8 cellular contexts compared by ENCODE assay signal in the genomic region with DNA sequence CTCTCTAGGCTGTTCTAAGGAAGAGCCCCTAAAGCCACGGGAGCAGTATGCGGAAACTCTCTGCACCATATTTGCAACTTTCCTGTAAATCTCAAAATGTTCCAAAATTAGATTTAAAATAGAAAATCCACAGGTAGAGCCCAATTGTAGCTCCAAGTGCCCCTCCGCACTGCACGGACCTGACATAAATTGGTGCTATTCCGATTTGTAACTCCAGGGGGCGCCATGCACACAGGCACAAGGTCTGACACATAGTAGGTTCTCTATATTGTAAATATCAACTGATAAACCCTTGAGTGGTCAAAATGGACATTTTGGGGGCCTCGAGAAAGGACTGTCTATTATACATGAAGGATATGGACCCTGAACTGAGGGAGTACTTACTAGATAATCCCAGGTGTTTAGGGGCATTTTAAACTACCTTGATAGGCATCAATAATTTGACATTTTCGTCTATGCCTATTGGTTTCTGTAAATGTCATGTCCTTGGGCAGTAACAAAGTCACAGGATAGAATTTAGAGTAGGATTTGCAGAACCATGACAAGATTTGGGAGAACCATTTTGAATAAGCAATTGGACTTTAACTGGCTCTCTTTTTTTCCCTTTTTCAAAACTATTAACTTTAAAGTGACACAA.
DNase-seq lines count a peak whose midpoint lies in the region; ATAC-seq and TF ChIP-seq lines count a peak whose summit lies in the region.

No MANE protein-coding gene starts in this region.

- peak; percentile 84 for TF ChIP-seq CTCF in RWPE1 (conservative IDR thresholded peaks at IDR 0.05; ENCODE audit: low read depth)

- DNase-seq in NCI-H1694 treated with DMSO at 0.1 percent for 48 hours (lab: John Stamatoyannopoulos, UW) (peak; percentile 8), NCI-H1694 (lab: John Stamatoyannopoulos, UW) (no peak), RWPE1 (ENCODE audit: low spot score) (peak; percentile 14), iris pigment epithelial cell (ENCODE audit: low read depth) (peak; percentile 12), DMS79 (lab: John Stamatoyannopoulos, UW) (no peak)
- DNase-seq in activated naive CD4-positive, alpha-beta T cell treated with anti-CD3 and anti-CD28 coated beads, Interleukin-2, amount 10 ng/mL, durations not matched to agents 7 days and 5 days: peak; percentile 64
- peak; percentile 5 to 21 (median 6) for DNase-seq in stimulated activated CD4-positive, alpha-beta T cell treated with anti-CD3 and anti-CD28 coated beads, TNF-alpha, amount 100 ng/mL, for 1 hour (ENCODE audit: low read depth in 3 of 3, low spot score in 1 of 3)

- H3K27me3 Mint-ChIP-seq in activated naive CD4-positive, alpha-beta T cell treated with anti-CD3 and anti-CD28 coated beads, Interleukin-2, amount 10 ng/mL, durations not matched to agents 7 days and 5 days: peaks cover 39% of the 10 kb centered on the region

- CTCF ChIA-PET in RWPE1 (lab: Yijun Ruan, JAX): interaction anchor here (0.5 to 1.0 kb wide), 17 partner anchors 10 to 1849 kb away, joined by 3 to 14 read pairs (median 4); partner anchors contain the start of gene RAD51D
- CTCF ChIA-PET in activated naive CD4-positive, alpha-beta T cell treated with anti-CD3 and anti-CD28 coated beads, Interleukin-2, amount 10 ng/mL, durations not matched to agents 7 days and 5 days (lab: Charles Lee): interaction anchor here (0.6 to 1.6 kb wide), 25 partner anchors 9 to 578 kb away, joined by 3 to 13 read pairs (median 3); partner anchors contain the start of genes FNDC8 and RAD51D

- no peak for ATAC-seq in HG03175 (IDR thresholded peaks at IDR 0.05; ENCODE audit: unreplicated experiment)

- no peaks in the 10 kb centered on the region for H3K4me1 Mint-ChIP-seq in activated naive CD4-positive, alpha-beta T cell treated with anti-CD3 and anti-CD28 coated beads, Interleukin-2, amount 10 ng/mL, durations not matched to agents 7 days and 5 days

- H3K27ac ChIP-seq in RWPE1: no peak overlapping the region

- no peaks in the 10 kb centered on the region for H3K36me3 Mint-ChIP-seq in activated naive CD4-positive, alpha-beta T cell treated with anti-CD3 and anti-CD28 coated beads, Interleukin-2, amount 10 ng/mL, durations not matched to agents 7 days and 5 days

- no peak overlapping the region for H3K4me3 Mint-ChIP-seq in activated naive CD4-positive, alpha-beta T cell treated with anti-CD3 and anti-CD28 coated beads, Interleukin-2, amount 10 ng/mL, durations not matched to agents 7 days and 5 days

- H3K9me3 Mint-ChIP-seq in activated naive CD4-positive, alpha-beta T cell treated with anti-CD3 and anti-CD28 coated beads, Interleukin-2, amount 10 ng/mL, durations not matched to agents 7 days and 5 days: no peaks in the 10 kb centered on the region

- H3K27ac Mint-ChIP-seq in activated naive CD4-positive, alpha-beta T cell treated with anti-CD3 and anti-CD28 coated beads, Interleukin-2, amount 10 ng/mL, durations not matched to agents 7 days and 5 days: no peak overlapping the region

- POLR2A ChIA-PET in RWPE1 (lab: Yijun Ruan, JAX; ENCODE audit: low non-redundant PET): interaction anchor here (0.7 kb wide), 1 partner anchor 94 kb away, joined by 3 read pairs; no protein-coding TSS in a partner anchor

Comparison
In these comparisons a context has a peak if more than half of its experiments do, and no peak if none do; other contexts are left out.
1. DNase-seq: peak in NCI-H1694 treated with DMSO at 0.1 percent for 48 hours (single experiment), RWPE1 (single experiment), activated naive CD4-positive, alpha-beta T cell treated with anti-CD3 and anti-CD28 coated beads, Interleukin-2, amount 10 ng/mL, durations not matched to agents 7 days and 5 days (single experiment), iris pigment epithelial cell (single experiment) and stimulated activated CD4-positive, alpha-beta T cell treated with anti-CD3 and anti-CD28 coated beads, TNF-alpha, amount 100 ng/mL, for 1 hour (3 of 3); none in NCI-H1694 (single experiment) and DMS79 (single experiment).